8 cellular contexts compared by ENCODE assay signal in genomic region chr11:124799384-124800225, GRCh38. TPM values are rescaled to one million over a fixed set of nuclear protein-coding genes. Genes with fewer than 3 reads are reported as not detected.
DNase-seq lines count a peak whose midpoint lies in the region; ATAC-seq and TF ChIP-seq lines count a peak whose summit lies in the region.

No MANE protein-coding gene starts in this region.

- POLR2A ChIA-PET in WTC11 (lab: Charles Lee), result interaction anchor here (1.3 to 1.6 kb wide), 2 partner anchors 41 to 53 kb away, joined by 6 read pairs; no protein-coding TSS in a partner anchor

- peak overlapping the region; percentile 96 for H3K9ac ChIP-seq in HUES6 (ENCODE audit: low read length)

- H3K9me3 Mint-ChIP-seq in WTC11, result no peaks in the 10 kb centered on the region
- H3K9me3 Mint-ChIP-seq in central memory CD8-positive, alpha-beta T cell, result no peaks in the 10 kb centered on the region

- H3K4me3 Mint-ChIP-seq in WTC11, result peak overlapping the region; percentile 88
- peak overlapping the region; percentile 91 for H3K4me3 Mint-ChIP-seq in central memory CD8-positive, alpha-beta T cell

- no peaks in the 10 kb centered on the region for H3K36me3 ChIP-seq in HUES6 (ENCODE audit: control insufficient read depth, insufficient read depth, low read length)

- H3K4me1 ChIP-seq in HUES6 (ENCODE audit: control insufficient read depth, insufficient read depth, low read length), result peaks cover 14% of the 10 kb centered on the region; the same call in 1 of the 2 replicates

- no peaks in the 10 kb centered on the region for H3K36me3 Mint-ChIP-seq in WTC11
- peaks cover 10% of the 10 kb centered on the region for H3K36me3 Mint-ChIP-seq in central memory CD8-positive, alpha-beta T cell (ENCODE audit: insufficient read depth)

- H3K4me1 Mint-ChIP-seq in WTC11, result peaks cover 38% of the 10 kb centered on the region
- peaks cover 16% of the 10 kb centered on the region for H3K4me1 Mint-ChIP-seq in central memory CD8-positive, alpha-beta T cell

- H3K27me3 ChIP-seq in HUES6 (ENCODE audit: control insufficient read depth, insufficient read depth, low read length), result no peaks in the 10 kb centered on the region

- ATAC-seq in GM21367 (IDR thresholded peaks at IDR 0.05; ENCODE audit: unreplicated experiment) (peak; percentile 32), WTC11 (peak; percentile 37)
- ATAC-seq in central memory CD8-positive, alpha-beta T cell (replicated peaks; ENCODE audit: extremely low read depth, poor library complexity, severe bottlenecking), result peak; percentile 59

- DNase-seq in D341Med (ENCODE audit: low spot score), result peak; percentile 68
- DNase-seq in WTC11 (ENCODE audit: low spot score), result peak; percentile 49
- peak; percentile 16 to 31 for DNase-seq in central memory CD8-positive, alpha-beta T cell (ENCODE audit: low spot score in 2 of 2)
- peak; percentile 79 for DNase-seq in left kidney (ENCODE audit: low read depth, low spot score)
- DNase-seq in stimulated activated CD4-positive, alpha-beta T cell treated with anti-CD3 and anti-CD28 coated beads, Interleukin-4, amount 100 ng/mL, for 4 hours, result peak; percentile 15 to 34
- DNase-seq in DMS153 treated with DMSO at 0.1 percent for 48 hours (lab: John Stamatoyannopoulos, UW; ENCODE audit: unreplicated experiment), result no peak

- no peaks in the 10 kb centered on the region; the same call in 1 of the 2 replicates for H3K27me3 Mint-ChIP-seq in WTC11 (ENCODE audit: low read depth)
- H3K27me3 Mint-ChIP-seq in central memory CD8-positive, alpha-beta T cell, result no peaks in the 10 kb centered on the region

- peak overlapping the region; percentile 54 for H3K27ac Mint-ChIP-seq in WTC11
- H3K27ac Mint-ChIP-seq in central memory CD8-positive, alpha-beta T cell (ENCODE audit: low read depth), result peak overlapping the region; percentile 89

- no peak for TF ChIP-seq CTCF in WTC11 (IDR thresholded peaks at IDR 0.05)

- H3K27ac ChIP-seq in HUES6 (ENCODE audit: low read depth, low read length), result peak overlapping the region; percentile 96

- CTCF ChIA-PET in WTC11 (lab: Charles Lee), result interaction anchor here (0.7 to 5.9 kb wide), 14 partner anchors 14 to 130 kb away, joined by 3 to 32 read pairs (median 6); partner anchors contain the start of genes ESAM and ROBO3

- H3K4me3 ChIP-seq in HUES6 (ENCODE audit: low read depth, low read length), result peak overlapping the region; percentile 86

- no peaks in the 10 kb centered on the region for H3K9me3 ChIP-seq in HUES6 (ENCODE audit: control insufficient read depth, insufficient read depth, low read depth, low read length)

TF ChIP-seq in WTC11, 78 proteins besides CTCF, POLR2A, EP300 and RAD21:
- TF ChIP-seq ZBTB21 (CRISPR knock-in tag; IDR thresholded peaks at IDR 0.05; ENCODE audit: borderline replicate concordance), result no peak
- no peak for TF ChIP-seq ETV6 (CRISPR knock-in tag; IDR thresholded peaks at IDR 0.05)
- peak; percentile 58; the same call in 1 of the 2 replicates for TF ChIP-seq PRDM15 (CRISPR knock-in tag; IDR thresholded peaks at IDR 0.05)
- no peak for TF ChIP-seq ZNF671 (CRISPR knock-in tag; IDR thresholded peaks at IDR 0.05)
- no peak; the same call in 1 of the 2 replicates for TF ChIP-seq TCF7 (CRISPR knock-in tag; IDR thresholded peaks at IDR 0.05; ENCODE audit: low read depth)
- TF ChIP-seq ZNF219 (CRISPR knock-in tag; IDR thresholded peaks at IDR 0.05; ENCODE audit: borderline replicate concordance), result no peak
- peak; percentile 7; the same call in 1 of the 2 replicates for TF ChIP-seq JUN (CRISPR knock-in tag; IDR thresholded peaks at IDR 0.05)
- TF ChIP-seq CREB1 (CRISPR knock-in tag; IDR thresholded peaks at IDR 0.05), result no peak
- TF ChIP-seq NFE2L1 (CRISPR knock-in tag; IDR thresholded peaks at IDR 0.05), result no peak
- TF ChIP-seq KAT7 (CRISPR knock-in tag; IDR thresholded peaks at IDR 0.05; ENCODE audit: borderline replicate concordance), result no peak; the same call in 1 of the 2 replicates
- TF ChIP-seq HMGA2 (CRISPR knock-in tag; IDR thresholded peaks at IDR 0.05), result no peak
- TF ChIP-seq TP53 (CRISPR knock-in tag; IDR thresholded peaks at IDR 0.05), result no peak
- 0 out of 2 replicates have a peak, but pooled peaks have one; percentile 29 for TF ChIP-seq ZNF512 (CRISPR knock-in tag; IDR thresholded peaks at IDR 0.05; ENCODE audit: borderline replicate concordance)
TF ChIP-seq in WTC11: peak in this region for 3.

RNA-seq across cellular contexts. Expression of gene MSANTD2, which starts 0.6 kb away (rescaled TPM):
- 16.5 to 17.5 TPM (median 16.8 TPM) in 3 replicates for total RNA-seq in WTC11 (2021)

RNA-seq across cellular contexts. Expression of gene ESAM, which starts 37.5 kb away (rescaled TPM):
- total RNA-seq in WTC11 (2021), result 0.44 to 0.64 TPM (median 0.48 TPM) in 3 replicates

RNA-seq across cellular contexts. Expression of gene VSIG2, which starts 47.5 kb away (rescaled TPM):
- 0.46 to 0.79 TPM (median 0.71 TPM) in 3 replicates for total RNA-seq in WTC11 (2021)

RNA-seq across cellular contexts. Expression of gene NRGN, which starts 59.9 kb away (rescaled TPM):
- total RNA-seq in WTC11 (2021), result 1.9 to 2.9 TPM (median 2.5 TPM) in 3 replicates
